Comparison of ENCODE assay signal across 18 cellular contexts in genomic region chr3:99396651-99397050, GRCh38.
DNase-seq lines count a peak whose midpoint lies in the region; ATAC-seq, FAIRE-seq and TF ChIP-seq lines count a peak whose summit lies in the region.
"Had no signal": no experiment of that assay in that cellular context is flagged by ENCODE, and none has a peak within 500 bp of the region (broad histone marks: within the 10 kb centered on the region; RNA-seq: fewer than 3 reads in every experiment).

No MANE protein-coding gene starts in this region.

- TF ChIP-seq RAD21 in HepG2 (CRISPR knock-in tag; IDR thresholded peaks at IDR 0.05), result no peak

- 0 out of 2 replicates have a peak, but pooled peaks cover 4% of the 10 kb centered on the region for H3K36me3 ChIP-seq in ACC112 (ENCODE audit: insufficient read depth, low read length)
- no peaks in the 10 kb centered on the region for H3K36me3 ChIP-seq in GM23248 (ENCODE audit: low read depth)
- no peaks in the 10 kb centered on the region for H3K36me3 ChIP-seq in HepG2 (replicated peaks in 1 of 2; ENCODE audit: control insufficient read depth in 1 of 2, insufficient read depth in 2 of 2, low read length in 2 of 2)

- no peak for ATAC-seq in HepG2

- H3K79me2 ChIP-seq in ACC112 (ENCODE audit: control insufficient read depth, insufficient read depth, low read length, unreplicated experiment) (no peaks in the 10 kb centered on the region), GM23248 (ENCODE audit: insufficient read depth) (no peaks in the 10 kb centered on the region), HepG2 (ENCODE audit: insufficient read depth, low read length) (no peaks in the 10 kb centered on the region)

- no peak for FAIRE-seq in HepG2 (lab: Jason Lieb, UNC)
- FAIRE-seq: GM12892, GM19239, H1 had no signal

- TF ChIP-seq POLR2A in lower leg skin (IDR thresholded peaks at IDR 0.05) (no peak), HepG2 (IDR thresholded peaks at IDR 0.05; ENCODE audit: insufficient read depth in 1 of 2, low read depth in 2 of 2, low read length in 2 of 2) (no peak)

- H3K9me3 Mint-ChIP-seq in activated naive CD8-positive, alpha-beta T cell treated with anti-CD3 and anti-CD28 coated beads for 36 hours, result peaks cover 16% of the 10 kb centered on the region

- H3K4me3 Mint-ChIP-seq in activated naive CD8-positive, alpha-beta T cell treated with anti-CD3 and anti-CD28 coated beads for 36 hours, result no peak overlapping the region
- H3K4me3 Mint-ChIP-seq: CD14-positive monocyte had no signal

- no peaks in the 10 kb centered on the region for H3K9me3 ChIP-seq in GM23248 (ENCODE audit: low read depth)
- H3K9me3 ChIP-seq in HepG2 (ENCODE audit: low read length), result peaks cover 25% of the 10 kb centered on the region

- 0 to 2% methylated on average over 2 of the region's 2 CpGs for WGBS in GM23248 (ENCODE audit: low coverage in 1 of 2, low lambda C conversion rate in 2 of 2, missing lambda C conversion rate in 2 of 2), 2 experiments
- 62 to 70% methylated on average over 2 of the region's 2 CpGs for WGBS in lower leg skin, 2 donors
- WGBS in HepG2 (ENCODE audit: low lambda C conversion rate), result 0% methylated on average over 2 of the region's 2 CpGs

- H3F3A ChIP-seq in GM23248 (ENCODE audit: insufficient read depth), result peaks cover 42% of the 10 kb centered on the region

- H4K20me1 ChIP-seq in GM23248 (ENCODE audit: insufficient read depth) (no peaks in the 10 kb centered on the region), HepG2 (ENCODE audit: insufficient read depth, low read length) (no peaks in the 10 kb centered on the region)

- no peak overlapping the region for H3K9ac ChIP-seq in GM23248
- no peak overlapping the region for H3K9ac ChIP-seq in HepG2 (ENCODE audit: insufficient read depth, low read depth, low read length)

- TF ChIP-seq CTCF in foreskin fibroblast (IDR thresholded peaks at IDR 0.05; ENCODE audit: low read depth, low read length), result no peak
- TF ChIP-seq CTCF in lower leg skin (IDR thresholded peaks at IDR 0.05), result no peak
- TF ChIP-seq CTCF in HepG2 (CRISPR knock-in tag; IDR thresholded peaks at IDR 0.05), result no peak

- no peaks in the 10 kb centered on the region for H3K36me3 Mint-ChIP-seq in activated naive CD8-positive, alpha-beta T cell treated with anti-CD3 and anti-CD28 coated beads for 36 hours
- H3K36me3 Mint-ChIP-seq: CD14-positive monocyte had no signal

- CTCF ChIA-PET in HepG2 (lab: Yijun Ruan, JAX; ENCODE audit: low intra/inter-chr PET ratio, low total read pairs), result no interaction called here

- no peaks in the 10 kb centered on the region for H3K9me2 ChIP-seq in GM23248 (ENCODE audit: insufficient read depth)

- H2AFZ ChIP-seq in ACC112 (ENCODE audit: low read length, unreplicated experiment) (no peak overlapping the region), GM23248 (no peak overlapping the region), HepG2 (ENCODE audit: low read length) (no peak overlapping the region)

- no peaks in the 10 kb centered on the region for H3K4me1 Mint-ChIP-seq in activated naive CD8-positive, alpha-beta T cell treated with anti-CD3 and anti-CD28 coated beads for 36 hours
- H3K4me1 Mint-ChIP-seq: CD14-positive monocyte had no signal

- H3K27ac ChIP-seq in ACC112 (ENCODE audit: low read depth, low read length) (peak overlapping the region; percentile 79; the same call in 1 of the 2 replicates), GM23248 (peak overlapping the region; percentile 76), HepG2 (ENCODE audit: extremely low read length, insufficient read depth, low read length) (no peak overlapping the region)

- in situ Hi-C loops in GM23248 (cut with MboI) (no loop called here), HepG2 (cut with HindIII; ENCODE audit: extremely low pct_ligation_motif_present, low pct_unique_long_range_greater_than_20kb) (no loop called here)

- peaks cover 28% of the 10 kb centered on the region for H3K4me1 ChIP-seq in ACC112 (ENCODE audit: control insufficient read depth, insufficient read depth, low read length, unreplicated experiment)
- peaks cover 41% of the 10 kb centered on the region for H3K4me1 ChIP-seq in GM23248 (ENCODE audit: insufficient read depth)
- no peaks in the 10 kb centered on the region for H3K4me1 ChIP-seq in HepG2 (ENCODE audit: insufficient read depth, low read length)

- TF ChIP-seq EP300 in HepG2 (IDR thresholded peaks at IDR 0.05; ENCODE audit: low read depth in 2 of 2, low read length in 2 of 2), result no peak
- TF ChIP-seq EP300 in HepG2 (CRISPR knock-in tag; IDR thresholded peaks at IDR 0.05; ENCODE audit: borderline replicate concordance), result no peak

- H3K27ac Mint-ChIP-seq in activated naive CD8-positive, alpha-beta T cell treated with anti-CD3 and anti-CD28 coated beads for 36 hours, result no peak overlapping the region
- H3K27ac Mint-ChIP-seq: CD14-positive monocyte had no signal

- H3K4me3 ChIP-seq in ACC112 (ENCODE audit: low read depth, low read length) (no peak overlapping the region), GM23248 (no peak overlapping the region), foreskin fibroblast (ENCODE audit: low read depth in 1 of 2, low read length in 2 of 2) (no peak overlapping the region), lower leg skin (ENCODE audit: low read depth, poor library complexity, severe bottlenecking) (no peak overlapping the region), HepG2 (replicated peaks in 1 of 3; ENCODE audit: insufficient read depth in 1 of 3, low read depth in 2 of 3, low read length in 3 of 3) (no peak overlapping the region)

- POLR2A ChIA-PET in HepG2 (lab: Yijun Ruan, JAX), result no interaction called here

- no peaks in the 10 kb centered on the region for H3K27me3 Mint-ChIP-seq in activated naive CD8-positive, alpha-beta T cell treated with anti-CD3 and anti-CD28 coated beads for 36 hours

- DNase-seq in GM23248, result peak; percentile 57
- peak; percentile 28 for DNase-seq in amniotic epithelial cell (ENCODE audit: low read depth)
- DNase-seq in foreskin fibroblast, result peak; percentile 60 to 80
- no peak for DNase-seq in lower leg skin (ENCODE audit: low spot score in 2 of 2)
- DNase-seq in activated naive CD8-positive, alpha-beta T cell treated with anti-CD3 and anti-CD28 coated beads for 36 hours, result no peak
- DNase-seq in HepG2 (ENCODE audit: low spot score), result no peak
- no peak for DNase-seq in NOMO-1 (lab: John Stamatoyannopoulos, UW; ENCODE audit: unreplicated experiment in 2 of 2)
- DNase-seq: 8988T, COR-L47, DMS153, NCI-H1436 treated with DMSO at 0.1 percent for 48 hours, NCI-H2081, NCI-H510A treated with DMSO at 0.1 percent for 48 hours had no signal

- no TSS peak for BruUV-seq in HepG2 (replicated peaks; lab: Mats Ljungman, UMichigan)

- intact Hi-C loops in lower leg skin (cut with DNase I; ENCODE audit: low total_unique reads) (no loop called here), HepG2 (cut with micrococcal nuclease; ENCODE audit: unreplicated experiment) (no loop called here)

- H3K27me3 ChIP-seq in ACC112 (ENCODE audit: insufficient read depth, low read length) (no peaks in the 10 kb centered on the region), GM23248 (replicated peaks; ENCODE audit: insufficient read depth) (no peaks in the 10 kb centered on the region), HepG2 (ENCODE audit: control insufficient read depth in 1 of 2, insufficient read depth in 2 of 2, low read length in 2 of 2) (no peaks in the 10 kb centered on the region)

- H3K4me2 ChIP-seq in GM23248 (ENCODE audit: unreplicated experiment) (peak overlapping the region; percentile 32), HepG2 (ENCODE audit: low read depth, low read length) (no peak overlapping the region)

TF ChIP-seq in HepG2, 621 proteins besides CTCF, POLR2A, EP300 and RAD21 (continues in another document):
- no peak for TF ChIP-seq GATAD1 (CRISPR knock-in tag; IDR thresholded peaks at IDR 0.05)
- TF ChIP-seq ZNF512B (CRISPR knock-in tag; IDR thresholded peaks at IDR 0.05; ENCODE audit: borderline replicate concordance), result no peak
- TF ChIP-seq MAFG (CRISPR knock-in tag; IDR thresholded peaks at IDR 0.05), result no peak
- no peak for TF ChIP-seq ATM (IDR thresholded peaks at IDR 0.05; ENCODE audit: borderline replicate concordance)
- TF ChIP-seq NFKB2 (CRISPR knock-in tag; IDR thresholded peaks at IDR 0.05; ENCODE audit: borderline replicate concordance), result no peak
- TF ChIP-seq GMEB1 (CRISPR knock-in tag; IDR thresholded peaks at IDR 0.05; ENCODE audit: borderline replicate concordance), result no peak
- no peak for TF ChIP-seq TBP (CRISPR knock-in tag; IDR thresholded peaks at IDR 0.05)
- TF ChIP-seq PAF1 (CRISPR knock-in tag; IDR thresholded peaks at IDR 0.05), result no peak
- TF ChIP-seq ZNF234 (CRISPR knock-in tag; conservative IDR thresholded peaks at IDR 0.05), result no peak
- TF ChIP-seq FOXK1 (CRISPR knock-in tag; IDR thresholded peaks at IDR 0.05; ENCODE audit: borderline replicate concordance, low read depth), result no peak

Comparison
In these comparisons a context has a peak if more than half of its experiments do, and no peak if none do; other contexts are left out.
1. DNase-seq: peak in GM23248 (single experiment), amniotic epithelial cell (single experiment) and foreskin fibroblast (2 of 2); none in lower leg skin (0 of 2), activated naive CD8-positive, alpha-beta T cell treated with anti-CD3 and anti-CD28 coated beads for 36 hours (single experiment), HepG2 (single experiment) and NOMO-1 (0 of 2).